ENCODE assay signal across 31 cellular contexts in the genomic region with DNA sequence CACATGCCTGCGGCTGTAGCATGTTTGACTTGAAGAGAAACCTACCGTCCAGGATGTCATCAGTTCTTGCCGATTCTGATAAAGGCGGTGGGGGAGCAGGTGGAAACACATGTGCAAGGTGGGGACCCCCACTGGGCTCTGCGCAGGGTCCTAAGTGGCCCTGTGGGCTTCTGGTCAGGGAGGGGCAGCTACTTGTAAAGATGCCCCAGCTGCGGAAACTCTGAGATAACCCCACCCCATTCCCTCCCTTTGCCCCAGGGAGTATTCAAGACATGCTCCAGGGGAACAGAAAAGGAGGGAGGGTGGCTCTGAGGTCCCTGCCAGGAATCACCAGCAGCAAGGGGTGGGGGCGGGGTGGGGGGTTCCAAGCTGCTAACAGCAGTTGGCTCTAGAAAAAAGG.
"Had no signal": no experiment of that assay in that cellular context is flagged by ENCODE, and none has a peak within 500 bp of the region (broad histone marks: within the 10 kb centered on the region; RNA-seq: fewer than 3 reads in every experiment).

No MANE protein-coding gene starts in this region.

- H3K4me3 ChIP-seq: neural progenitor cell, ovary, psoas muscle, right lobe of liver, sigmoid colon, smooth muscle cell, spleen, suprapubic skin, testis, tibial artery, transverse colon, upper lobe of right lung, uterus had no signal

- H3K4me3 Mint-ChIP-seq: natural killer cell; nephron; neural progenitor cell; stimulated activated memory B cell treated with anti-CD40 and anti-IgM and Interleukin-4, amounts not matched to agents 10 μg/mL and 1 μg/mL and 100 μg/mL, for 72 hours; stimulated activated naive CD8-positive, alpha-beta T cell treated with anti-CD3 and anti-CD28 coated beads, Interleukin-15, amount 100 ng/mL, for 72 hours; type B pancreatic cell had no signal

- H3K4me2 ChIP-seq: neural progenitor cell, smooth muscle cell had no signal

- ATAC-seq: natural killer cell; psoas muscle; right cardiac atrium; right lobe of liver; stimulated activated memory B cell treated with anti-CD40 and anti-IgM and Interleukin-4, amounts not matched to agents 10 μg/mL and 1 μg/mL and 100 μg/mL, for 72 hours; stimulated activated naive CD8-positive, alpha-beta T cell treated with anti-CD3 and anti-CD28 coated beads, Interleukin-15, amount 100 ng/mL, for 72 hours; stimulated activated naive CD8-positive, alpha-beta T cell treated with anti-CD3 and anti-CD28 coated beads, Interleukin-15, Interleukin-2, amounts not matched to agents 100 U/mL and 50 U/mL, for 24 hours; upper lobe of right lung had no signal

- H3K27me3 ChIP-seq: neural progenitor cell, ovary, right lobe of liver, sigmoid colon, spleen, suprapubic skin, testis, tibial artery, transverse colon, uterus had no signal

- H3K4me1 ChIP-seq: parathyroid adenoma, psoas muscle, right lobe of liver, sigmoid colon, spleen, suprapubic skin, testis, tibial artery, transverse colon, upper lobe of right lung, uterus had no signal

- H3K36me3 ChIP-seq: neural progenitor cell, ovary, right lobe of liver, sigmoid colon, spleen, suprapubic skin, tibial artery, transverse colon, upper lobe of right lung, uterus had no signal

- H3K9ac ChIP-seq: neural progenitor cell, parathyroid adenoma had no signal

- H3K36me3 Mint-ChIP-seq: natural killer cell; stimulated activated memory B cell treated with anti-CD40 and anti-IgM and Interleukin-4, amounts not matched to agents 10 μg/mL and 1 μg/mL and 100 μg/mL, for 72 hours; type B pancreatic cell had no signal

- H2AFZ ChIP-seq: neural progenitor cell, parathyroid adenoma had no signal

- H3K27ac Mint-ChIP-seq: natural killer cell; nephron; neural progenitor cell; progenitor cell of endocrine pancreas; stimulated activated memory B cell treated with anti-CD40 and anti-IgM and Interleukin-4, amounts not matched to agents 10 μg/mL and 1 μg/mL and 100 μg/mL, for 72 hours; stimulated activated naive CD8-positive, alpha-beta T cell treated with anti-CD3 and anti-CD28 coated beads, Interleukin-15, amount 100 ng/mL, for 72 hours; type B pancreatic cell had no signal

- DNase-seq: natural killer cell; occipital lobe; ovary; posterior cingulate gyrus; psoas muscle; right cardiac atrium; right lobe of liver; sigmoid colon; spleen; stimulated activated CD4-positive, alpha-beta T cell treated with anti-CD3 and anti-CD28 coated beads, Interleukin-12 subunit alpha, Interleukin-12 subunit beta, amount 100 ng/mL, for 4 hours; stimulated activated CD4-positive, alpha-beta T cell treated with anti-CD3 and anti-CD28 coated beads, Interleukin-1b, Interleukin-23, amount 100 ng/mL, for 48 hours; stimulated activated CD4-positive, alpha-beta T cell treated with anti-CD3 and anti-CD28 coated beads, Interleukin-4, amount 100 ng/mL, for 1 hour; stimulated activated CD4-positive, alpha-beta T cell treated with anti-CD3 and anti-CD28 coated beads, Interleukin-4, amount 100 ng/mL, for 4 hours; stimulated activated CD8-positive, alpha-beta memory T cell treated with anti-CD3 and anti-CD28 coated beads, Interleukin-4, amount 100 ng/mL, for 48 hours; stimulated activated naive CD4-positive, alpha-beta T cell; stimulated activated naive CD8-positive, alpha-beta T cell treated with anti-CD3 and anti-CD28 coated beads, Interleukin-15, amount 100 ng/mL, for 72 hours; stimulated activated naive CD8-positive, alpha-beta T cell treated with anti-CD3 and anti-CD28 coated beads, Interleukin-15, Interleukin-2, amounts not matched to agents 100 U/mL and 50 U/mL, for 24 hours; substantia nigra; testis; tibial artery; transverse colon; upper lobe of right lung; uterus had no signal

- H3K27ac ChIP-seq: neural progenitor cell, ovary, parathyroid adenoma, psoas muscle, right lobe of liver, sigmoid colon, spleen, suprapubic skin, testis, tibial artery, transverse colon, upper lobe of right lung, uterus had no signal

- H3K27me3 Mint-ChIP-seq: stimulated activated memory B cell treated with anti-CD40 and anti-IgM and Interleukin-4, amounts not matched to agents 10 μg/mL and 1 μg/mL and 100 μg/mL, for 72 hours; stimulated activated naive CD8-positive, alpha-beta T cell treated with anti-CD3 and anti-CD28 coated beads, Interleukin-15, amount 100 ng/mL, for 72 hours; type B pancreatic cell had no signal

- H3K9me3 Mint-ChIP-seq: natural killer cell; nephron; neural progenitor cell; stimulated activated memory B cell treated with anti-CD40 and anti-IgM and Interleukin-4, amounts not matched to agents 10 μg/mL and 1 μg/mL and 100 μg/mL, for 72 hours; stimulated activated naive CD8-positive, alpha-beta T cell treated with anti-CD3 and anti-CD28 coated beads, Interleukin-15, amount 100 ng/mL, for 72 hours; type B pancreatic cell had no signal

- H3K9me3 ChIP-seq: ovary, psoas muscle, right lobe of liver, sigmoid colon, spleen, suprapubic skin, testis, tibial artery, transverse colon, upper lobe of right lung, uterus had no signal

- H3K4me1 Mint-ChIP-seq: natural killer cell; nephron; stimulated activated memory B cell treated with anti-CD40 and anti-IgM and Interleukin-4, amounts not matched to agents 10 μg/mL and 1 μg/mL and 100 μg/mL, for 72 hours; stimulated activated naive CD8-positive, alpha-beta T cell treated with anti-CD3 and anti-CD28 coated beads, Interleukin-15, amount 100 ng/mL, for 72 hours had no signal

- H3K79me2 ChIP-seq: parathyroid adenoma had no signal
